ENCODE assay signal across 12 cellular contexts in genomic region chr13:110509478-110509926, GRCh38. TPM values are rescaled to one million over a fixed set of nuclear protein-coding genes. Genes with fewer than 3 reads are reported as not detected.
A peak's percentile ranks its signal among the peaks of the same experiment; 100 is the strongest.
DNase-seq lines count a peak whose midpoint lies in the region; ATAC-seq, FAIRE-seq and TF ChIP-seq lines count a peak whose summit lies in the region.
"Had no signal": no experiment of that assay in that cellular context is flagged by ENCODE, and none has a peak within 500 bp of the region (broad histone marks: within the 10 kb centered on the region; RNA-seq: fewer than 3 reads in every experiment).

No MANE protein-coding gene starts in this region.

- ATAC-seq in HG02852 (IDR thresholded peaks at IDR 0.05; ENCODE audit: unreplicated experiment): no peak
- no peak for ATAC-seq in GM21526 (IDR thresholded peaks at IDR 0.05; ENCODE audit: low FRiP score, unreplicated experiment)

- H3K4me3 ChIP-seq in muscle layer of colon (ENCODE audit: low read depth in 1 of 2, low read length in 2 of 2): no peak overlapping the region

- H3K9ac ChIP-seq in muscle layer of colon (ENCODE audit: low read length): no peak overlapping the region

- peak; percentile 95 for DNase-seq in DMS153 (lab: John Stamatoyannopoulos, UW)
- DNase-seq in NCI-H2029 treated with DMSO at 0.1 percent for 48 hours (lab: John Stamatoyannopoulos, UW): peak; percentile 74
- DNase-seq in superior temporal gyrus (ENCODE audit: extremely low spot score): no peak
- no peak for DNase-seq in frontal cortex (ENCODE audit: low spot score in 2 of 2)
- DNase-seq: stimulated activated naive CD4-positive, alpha-beta T cell treated with Interleukin-2 at 50 U/mL for 16 hours had no signal

- H3K27ac ChIP-seq in VCaP: peak overlapping the region; percentile 100
- peak overlapping the region; percentile 74 for H3K27ac ChIP-seq in muscle layer of colon (ENCODE audit: low read depth, low read length)

- peaks cover 68% of the 10 kb centered on the region for H3K36me3 ChIP-seq in muscle layer of colon (ENCODE audit: insufficient read depth, low read length)

- TF ChIP-seq CTCF in VCaP (conservative IDR thresholded peaks at IDR 0.05): no peak

- H3K9me3 ChIP-seq in muscle layer of colon (ENCODE audit: low read length): no peaks in the 10 kb centered on the region

- H3K27me3 ChIP-seq in muscle layer of colon (ENCODE audit: control insufficient read depth in 1 of 2, insufficient read depth in 2 of 2, low read length in 2 of 2): no peaks in the 10 kb centered on the region

- peaks cover 31% of the 10 kb centered on the region for H3K4me1 ChIP-seq in muscle layer of colon (ENCODE audit: insufficient read depth, low read length)

- FAIRE-seq in frontal cortex (lab: Jason Lieb, UNC): no peak
- FAIRE-seq: G401.6, TTC549 had no signal

RNA-seq across cellular contexts. Expression of gene RAB20, which starts 52.0 kb away (rescaled TPM):
- total RNA-seq in frontal cortex: 2.0 TPM
- total RNA-seq: OCI-LY7 had no signal

Comparison
In these comparisons a context has a peak if more than half of its experiments do, and no peak if none do; other contexts are left out.
1. DNase-seq: peak in DMS153 (single experiment) and NCI-H2029 treated with DMSO at 0.1 percent for 48 hours (single experiment); none in superior temporal gyrus (single experiment) and frontal cortex (0 of 2).